In genomic region chr11:118241191-118242098, GRCh38 we compare ENCODE assay signal across 9 cellular contexts. TPM values are rescaled to one million over a fixed set of nuclear protein-coding genes. Genes with fewer than 3 reads are reported as not detected.
DNase-seq lines count a peak whose midpoint lies in the region; ATAC-seq, FAIRE-seq and TF ChIP-seq lines count a peak whose summit lies in the region.
"Had no signal": no experiment of that assay in that cellular context is flagged by ENCODE, and none has a peak within 500 bp of the region (broad histone marks: within the 10 kb centered on the region; RNA-seq: fewer than 3 reads in every experiment).

No MANE protein-coding gene starts in this region.

- no peaks in the 10 kb centered on the region for H3F3A ChIP-seq in neural progenitor cell (ENCODE audit: low read depth)

- peaks cover 33% of the 10 kb centered on the region for H3K27me3 ChIP-seq in neural progenitor cell

- no peaks in the 10 kb centered on the region for H3K4me1 ChIP-seq in neural progenitor cell

- H3K27ac Mint-ChIP-seq in neural progenitor cell = no peak overlapping the region

- H3K27me3 Mint-ChIP-seq in neural progenitor cell (ENCODE audit: insufficient read depth, low read depth) = peaks cover 5% of the 10 kb centered on the region

- no peaks in the 10 kb centered on the region for H3K4me1 Mint-ChIP-seq in neural progenitor cell

- H3K79me2 ChIP-seq in neural progenitor cell (ENCODE audit: low read depth) = no peaks in the 10 kb centered on the region

- no peaks in the 10 kb centered on the region for H4K20me1 ChIP-seq in neural progenitor cell (ENCODE audit: low read depth)

- FAIRE-seq in GM12892 (lab: Jason Lieb, UNC) (peak; percentile 95), islet of Langerhans (lab: Jason Lieb, UNC) (peak; percentile 90)

- no peak for TF ChIP-seq POLR2A in GM12892 (IDR thresholded peaks at IDR 0.05; ENCODE audit: low read depth, low read length)

- H3K9ac ChIP-seq in neural progenitor cell = no peak overlapping the region

- peak; percentile 88 for ATAC-seq in HG02678 (IDR thresholded peaks at IDR 0.05; ENCODE audit: unreplicated experiment)

- no peaks in the 10 kb centered on the region for H3K36me3 ChIP-seq in neural progenitor cell

- no peak for TF ChIP-seq CTCF in neural progenitor cell (IDR thresholded peaks at IDR 0.05)

- no peak overlapping the region for H3K4me3 Mint-ChIP-seq in neural progenitor cell

- no peak overlapping the region for H3K4me3 ChIP-seq in neural progenitor cell

- H3K9me3 Mint-ChIP-seq in neural progenitor cell = no peaks in the 10 kb centered on the region

- H3K27ac ChIP-seq in neural progenitor cell = no peak overlapping the region

- H3K36me3 Mint-ChIP-seq in neural progenitor cell = no peaks in the 10 kb centered on the region

- no peak for DNase-seq in GM12892 (ENCODE audit: insufficient read length)
- DNase-seq in NOMO-1 treated with DMSO at 0.1 percent for 48 hours (lab: John Stamatoyannopoulos, UW; ENCODE audit: unreplicated experiment) = peak; percentile 80
- peak; percentile 51 for DNase-seq in activated T-helper 9 cell treated with anti-CD3 and anti-CD28 coated beads, Interleukin-2, amount 50 U/mL, for 16 hours (ENCODE audit: low read depth)
- DNase-seq in stimulated activated naive CD4-positive, alpha-beta T cell treated with Interleukin-2 at 50 U/mL for 16 hours (lab: John Stamatoyannopoulos, UW) = peak; percentile 67
- no peak for DNase-seq in cerebellar nuclear complex (lab: John Stamatoyannopoulos, UW)
- DNase-seq in neural progenitor cell (ENCODE audit: low spot score) = no peak

- H3K9me3 ChIP-seq in neural progenitor cell (ENCODE audit: low read depth) = no peaks in the 10 kb centered on the region

- no peak overlapping the region for H2AFZ ChIP-seq in neural progenitor cell (replicated peaks)

- no peak overlapping the region for H3K4me2 ChIP-seq in neural progenitor cell

RNA-seq across cellular contexts. Expression of gene MPZL3, which starts 10.7 kb away (rescaled TPM):
- 2.1 TPM for polyA plus RNA-seq in GM12892 (2012; ENCODE audit: missing spikeins)
- 1.1 and 5.7 TPM in 2 replicates for total RNA-seq in neural progenitor cell (ENCODE audit: low replicate concordance)

RNA-seq across cellular contexts. Expression of gene JAML, which starts 16.6 kb away (rescaled TPM):
- polyA plus RNA-seq in GM12892 (2012; ENCODE audit: missing spikeins) = 1.3 TPM
- total RNA-seq in neural progenitor cell (ENCODE audit: low replicate concordance) = 0.09 TPM in 1 of 2 replicates, not detected in the other

RNA-seq across cellular contexts. Expression of gene MPZL2, which starts 22.7 kb away (rescaled TPM):
- not detected for polyA plus RNA-seq in GM12892 (2012; ENCODE audit: missing spikeins)
- 1.9 and 2.3 TPM in 2 replicates for total RNA-seq in neural progenitor cell (ENCODE audit: low replicate concordance)
- polyA plus RNA-seq: neural cell had no signal

Comparison
In these comparisons a context has a peak if more than half of its experiments do, and no peak if none do; other contexts are left out.
1. DNase-seq: peak in NOMO-1 treated with DMSO at 0.1 percent for 48 hours (single experiment), activated T-helper 9 cell treated with anti-CD3 and anti-CD28 coated beads, Interleukin-2, amount 50 U/mL, for 16 hours (single experiment) and stimulated activated naive CD4-positive, alpha-beta T cell treated with Interleukin-2 at 50 U/mL for 16 hours (single experiment); none in GM12892 (single experiment), cerebellar nuclear complex (0 of 2) and neural progenitor cell (single experiment).